ENCODE assay signal across 22 cellular contexts in the genomic region with DNA sequence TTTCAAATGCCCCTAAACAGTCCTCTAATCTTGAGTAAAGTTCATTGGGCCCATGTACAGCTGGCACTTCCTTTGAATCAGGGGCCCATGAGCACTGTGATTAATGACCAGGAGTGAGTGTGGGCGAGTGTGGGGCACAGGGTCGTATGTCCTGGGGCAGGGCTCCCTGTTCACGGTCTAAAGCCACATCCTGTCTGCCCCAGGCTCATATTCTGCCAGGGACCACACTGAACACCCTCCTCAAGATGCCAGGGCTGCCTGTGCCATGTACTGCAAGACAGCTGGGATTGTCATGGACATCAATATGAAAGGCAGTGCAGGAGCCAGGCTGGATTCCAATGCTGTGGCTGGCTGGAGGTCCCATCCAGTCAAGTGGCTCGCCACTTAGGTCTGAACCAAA.
"Had no signal": no experiment of that assay in that cellular context is flagged by ENCODE, and none has a peak within 500 bp of the region (broad histone marks: within the 10 kb centered on the region; RNA-seq: fewer than 3 reads in every experiment).

No MANE protein-coding gene starts in this region.

- H3K4me3 ChIP-seq: body of pancreas, Peyer's patch, SJSA1 had no signal

- H3K36me3 ChIP-seq: Peyer's patch, SJSA1 had no signal

- H3K27ac ChIP-seq: body of pancreas, Peyer's patch, SJSA1 had no signal

- DNase-seq: activated B cell treated with CpG ODN at 0.5 μM for 24 hours; activated CD4-positive, alpha-beta memory T cell treated with anti-CD3 and anti-CD28 coated beads for 36 hours; activated CD4-positive, alpha-beta T cell treated with anti-CD3 and anti-CD28 coated beads for 1 hour; activated CD4-positive, alpha-beta T cell treated with anti-CD3 and anti-CD28 coated beads, Interleukin-2, amount 10 ng/mL, durations not matched to agents 7 days and 5 days; activated CD8-positive, alpha-beta memory T cell treated with anti-CD3 and anti-CD28 coated beads for 24 hours; activated naive CD4-positive, alpha-beta T cell treated with anti-CD3 and anti-CD28 coated beads, Interleukin-2, amount 50 U/mL, for 16 hours; activated T-cell treated with anti-CD3 and anti-CD28 coated beads, Interleukin-2, amount 50 U/mL, for 72 hours; aorta; body of pancreas; central memory CD4-positive, alpha-beta T cell; KG1; MM.1S; NCI-H1105; NCI-H1436; NCI-H1694 treated with DMSO at 0.1 percent for 48 hours; NCI-H2029 treated with DMSO at 0.1 percent for 48 hours; NCI-H345; NCI-H510A treated with DMSO at 0.1 percent for 48 hours; NCI-H69; Peyer's patch; SHP77 had no signal

- H3K27me3 ChIP-seq: body of pancreas, Peyer's patch, SJSA1 had no signal

- H3K9me3 ChIP-seq: body of pancreas, Peyer's patch, SJSA1 had no signal

- H3K4me1 ChIP-seq: body of pancreas, Peyer's patch, SJSA1 had no signal
